In the genomic region with DNA sequence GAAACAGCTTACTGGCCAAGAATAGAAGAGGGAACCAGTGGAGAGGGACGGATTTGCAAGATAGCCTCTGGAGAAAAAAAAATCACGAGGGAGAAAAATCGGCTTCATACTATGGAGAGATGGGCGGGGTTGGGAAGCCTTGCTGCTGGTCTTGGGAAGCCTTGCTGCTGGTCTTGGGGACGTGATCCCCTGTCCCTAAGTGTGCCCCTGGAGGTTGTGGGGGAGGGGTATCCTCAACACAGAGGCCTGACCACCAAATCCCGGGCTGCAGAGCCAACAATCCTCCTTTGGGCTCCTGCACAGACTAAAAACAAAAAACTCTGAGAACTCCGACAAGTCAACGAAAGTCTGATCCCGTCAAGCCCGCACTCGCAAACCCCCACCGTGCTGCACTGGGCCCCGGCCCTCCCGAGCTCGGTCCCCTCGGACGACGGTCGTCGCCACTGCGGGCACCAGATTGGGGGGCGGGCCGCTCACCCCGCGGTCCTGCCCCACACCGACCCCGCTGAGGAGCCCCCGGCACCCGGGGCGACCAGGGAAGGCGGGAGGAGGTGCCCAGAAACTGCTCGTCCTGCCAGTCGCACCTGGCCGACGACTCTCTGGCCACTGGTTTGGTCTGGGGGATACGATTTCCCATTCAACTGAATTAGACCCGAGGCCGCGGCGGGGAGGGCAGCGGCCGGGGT, we compare ENCODE assay signal across 8 cellular contexts. TPM values are rescaled to one million over a fixed set of nuclear protein-coding genes. Genes with fewer than 3 reads are reported as not detected.
DNase-seq lines count a peak whose midpoint lies in the region; ATAC-seq, FAIRE-seq and TF ChIP-seq lines count a peak whose summit lies in the region.

No MANE protein-coding gene starts in this region.

- ATAC-seq in GM21786 (IDR thresholded peaks at IDR 0.05; ENCODE audit: unreplicated experiment) (peak; percentile 2), HG02840 (IDR thresholded peaks at IDR 0.05; ENCODE audit: low FRiP score, unreplicated experiment) (no peak)

- intact Hi-C loops in CD14-positive monocyte (cut with micrococcal nuclease), result no loop called here

- DNase-seq in CD14-positive monocyte (ENCODE audit: low spot score), result no peak
- peak; percentile 11 for DNase-seq in dermis blood vessel endothelial cell
- peak; percentile 46 for DNase-seq in medulla oblongata (ENCODE audit: extremely low spot score)
- DNase-seq in GM19239 (ENCODE audit: insufficient read length, low spot score), result no peak

- H3K4me3 ChIP-seq in OCI-LY3 (ENCODE audit: low read length) (peak overlapping the region; percentile 84), thymus (ENCODE audit: low read length) (peak overlapping the region; percentile 49)

- peak overlapping the region in 1 of 7 donors; percentile 68 for H3K27ac Mint-ChIP-seq in CD14-positive monocyte

- WGBS in thymus, result 3% methylated on average over 42 of the region's 42 CpGs

- H3K9ac ChIP-seq in OCI-LY3 (ENCODE audit: low read length), result no peak overlapping the region

- TF ChIP-seq CTCF in CD14-positive monocyte (IDR thresholded peaks at IDR 0.05) (no peak), OCI-LY3 (IDR thresholded peaks at IDR 0.05; ENCODE audit: low read depth, low read length) (no peak)

- peak overlapping the region; percentile 74 to 87 for H3K4me3 Mint-ChIP-seq in CD14-positive monocyte

- H3K27me3 Mint-ChIP-seq in CD14-positive monocyte (ENCODE audit: low read depth in 3 of 3), result peaks cover 34 to 44% (median 36%) of the 10 kb centered on the region in 3 donors

- peak overlapping the region; percentile 55 for H3K4me2 ChIP-seq in OCI-LY3 (ENCODE audit: low read length)

- no peaks in the 10 kb centered on the region for H4K20me1 ChIP-seq in OCI-LY3 (ENCODE audit: insufficient read depth, low read length)

- no peaks in the 10 kb centered on the region for H3K36me3 ChIP-seq in OCI-LY3 (replicated peaks; ENCODE audit: low read depth, low read length)
- H3K36me3 ChIP-seq in thymus (ENCODE audit: control insufficient read depth, insufficient read depth), result no peaks in the 10 kb centered on the region

- H2AFZ ChIP-seq in OCI-LY3 (ENCODE audit: low read depth, low read length), result no peak overlapping the region

- H3K27ac ChIP-seq in OCI-LY3 (ENCODE audit: low read length), result no peak overlapping the region
- H3K27ac ChIP-seq in thymus (ENCODE audit: low read depth), result no peak overlapping the region

- H3K9me3 Mint-ChIP-seq in CD14-positive monocyte, result peaks cover 0 to 8% (median 0%) of the 10 kb centered on the region in 7 donors

- no peaks in the 10 kb centered on the region for H3K79me2 ChIP-seq in OCI-LY3 (ENCODE audit: low read length)

- H3K4me1 ChIP-seq in OCI-LY3 (ENCODE audit: low read length) (no peaks in the 10 kb centered on the region), thymus (ENCODE audit: control insufficient read depth, insufficient read depth, low read length) (peaks cover 10% of the 10 kb centered on the region)

- peaks cover 4 to 10% of the 10 kb centered on the region in 2 donors for H3K36me3 Mint-ChIP-seq in CD14-positive monocyte

- H3K27me3 ChIP-seq in OCI-LY3 (ENCODE audit: low read depth, low read length) (no peaks in the 10 kb centered on the region), thymus (ENCODE audit: control insufficient read depth, insufficient read depth) (peaks cover 19% of the 10 kb centered on the region)

- peaks cover 13% of the 10 kb centered on the region for H3K4me1 Mint-ChIP-seq in CD14-positive monocyte

- H3K9me3 ChIP-seq in OCI-LY3 (ENCODE audit: insufficient read depth, low read length) (no peaks in the 10 kb centered on the region), thymus (ENCODE audit: control insufficient read depth) (no peaks in the 10 kb centered on the region)

- FAIRE-seq in GM19239 (lab: Jason Lieb, UNC), result no peak

RNA-seq across cellular contexts. Expression of a gene that starts 0.7 kb away (rescaled TPM):
- polyA plus RNA-seq in CD14-positive monocyte, result 1 to 10 TPM; 1.2 to 1.6 TPM
- total RNA-seq in dermis blood vessel endothelial cell, result 0.34 and 1.1 TPM in 2 replicates
- polyA plus RNA-seq in thymus, result 7.8 TPM

Comparison
In these comparisons a context has a peak if more than half of its experiments do, and no peak if none do; other contexts are left out.
1. DNase-seq: peak in dermis blood vessel endothelial cell (single experiment) and medulla oblongata (single experiment); none in CD14-positive monocyte (single experiment) and GM19239 (single experiment).